ENCODE assay signal across 8 cellular contexts in genomic region chr4:153471071-153471690, GRCh38. TPM values are rescaled to one million over a fixed set of nuclear protein-coding genes. Genes with fewer than 3 reads are reported as not detected.
DNase-seq lines count a peak whose midpoint lies in the region; ATAC-seq and TF ChIP-seq lines count a peak whose summit lies in the region.
"Not testable (repeated sequence)": the region's sequence is repeated elsewhere in the genome, so short reads cannot be mapped to it uniquely, and the experiment has no call there.

No MANE protein-coding gene starts in this region.

- peaks cover 65% of the 10 kb centered on the region for H3K4me1 Mint-ChIP-seq in activated naive CD4-positive, alpha-beta T cell treated with anti-CD3 and anti-CD28 coated beads for 36 hours (ENCODE audit: low read depth)
- peaks cover 41 to 83% (median 71%) of the 10 kb centered on the region in 4 donors for H3K4me1 Mint-ChIP-seq in naive thymus-derived CD8-positive, alpha-beta T cell

- POLR2A ChIA-PET in naive thymus-derived CD8-positive, alpha-beta T cell (lab: Charles Lee), result interaction anchor here (2.8 to 6.9 kb wide), 5 partner anchors 11 to 61 kb away, joined by 6 to 93 read pairs (median 65); no protein-coding TSS in a partner anchor

- DNase-seq in GM12865 (ENCODE audit: low read depth), result peak; percentile 17
- not testable (repeated sequence) for DNase-seq in Peyer's patch; coronary artery (ENCODE audit: low spot score); naive thymus-derived CD8-positive, alpha-beta T cell
- peak; percentile 24 for DNase-seq in activated CD4-positive, alpha-beta T cell treated with anti-CD3 and anti-CD28 coated beads, Interleukin-2, amount 50 U/mL, for 1 hour
- DNase-seq in activated naive CD4-positive, alpha-beta T cell treated with anti-CD3 and anti-CD28 coated beads for 36 hours, result peak; percentile 62
- DNase-seq in stimulated activated naive CD4-positive, alpha-beta T cell treated with Interleukin-2 at 50 U/mL for 16 hours (lab: John Stamatoyannopoulos, UW), result peak; percentile 6

- not testable (repeated sequence) for TF ChIP-seq POLR2A in Peyer's patch (IDR thresholded peaks at IDR 0.05)

- H3K9me3 Mint-ChIP-seq in activated naive CD4-positive, alpha-beta T cell treated with anti-CD3 and anti-CD28 coated beads for 36 hours; naive thymus-derived CD8-positive, alpha-beta T cell: not testable (repeated sequence)

- H3K27me3 Mint-ChIP-seq in activated naive CD4-positive, alpha-beta T cell treated with anti-CD3 and anti-CD28 coated beads for 36 hours (ENCODE audit: low read depth); naive thymus-derived CD8-positive, alpha-beta T cell: not testable (repeated sequence)

- TF ChIP-seq CTCF in GM12865 (IDR thresholded peaks at IDR 0.05; ENCODE audit: insufficient read depth, low read depth, low read length, missing control alignments); Peyer's patch (IDR thresholded peaks at IDR 0.05); coronary artery (IDR thresholded peaks at IDR 0.05): not testable (repeated sequence)

- peaks cover 78% of the 10 kb centered on the region for H3K36me3 ChIP-seq in BLaER1
- H3K36me3 ChIP-seq in Peyer's patch, result not testable (repeated sequence)

- H3K36me3 Mint-ChIP-seq in activated naive CD4-positive, alpha-beta T cell treated with anti-CD3 and anti-CD28 coated beads for 36 hours (ENCODE audit: low read depth), result peaks cover 61% of the 10 kb centered on the region
- peaks cover 8 to 55% (median 15%) of the 10 kb centered on the region in 3 donors for H3K36me3 Mint-ChIP-seq in naive thymus-derived CD8-positive, alpha-beta T cell

- H3K4me3 ChIP-seq in BLaER1, result peak overlapping the region; percentile 99
- H3K4me3 ChIP-seq in GM12865 (ENCODE audit: low read depth, low read length), result peak overlapping the region; percentile 86
- peak overlapping the region in 2 of 4 donors; percentile 12 to 25 for H3K4me3 ChIP-seq in Peyer's patch
- not testable (repeated sequence) for H3K4me3 ChIP-seq in coronary artery

- H3K27ac ChIP-seq in BLaER1, result peak overlapping the region; percentile 98
- peak overlapping the region; percentile 18 to 98 (median 52) for H3K27ac ChIP-seq in Peyer's patch
- H3K27ac ChIP-seq in coronary artery, result peak overlapping the region; percentile 31 to 67

- peaks cover 97% of the 10 kb centered on the region for H4K20me1 ChIP-seq in BLaER1

- H3K27me3 ChIP-seq in BLaER1, Peyer's patch: not testable (repeated sequence)

- H3K4me1 ChIP-seq in BLaER1 (peaks cover 69% of the 10 kb centered on the region), Peyer's patch (peaks cover 0 to 18% (median 9%) of the 10 kb centered on the region in 4 donors)

- H3K4me2 ChIP-seq in BLaER1, result peak overlapping the region; percentile 92

- CTCF ChIA-PET in activated naive CD4-positive, alpha-beta T cell treated with anti-CD3 and anti-CD28 coated beads for 36 hours (lab: Charles Lee), result interaction anchor here (0.7 to 5.6 kb wide), 5 partner anchors 12 to 107 kb away, joined by 3 to 30 read pairs (median 3); no protein-coding TSS in a partner anchor

- not testable (repeated sequence) for H3K9me3 ChIP-seq in BLaER1, Peyer's patch

- peak overlapping the region; percentile 95 for H3K4me3 Mint-ChIP-seq in activated naive CD4-positive, alpha-beta T cell treated with anti-CD3 and anti-CD28 coated beads for 36 hours
- H3K4me3 Mint-ChIP-seq in naive thymus-derived CD8-positive, alpha-beta T cell, result peak overlapping the region; percentile 93 to 98 (median 97)

- intact Hi-C loops in activated naive CD4-positive, alpha-beta T cell treated with anti-CD3 and anti-CD28 coated beads for 36 hours (cut with micrococcal nuclease), result loop anchor here (1.0 to 2.0 kb wide), 4 partner anchors 17 to 356 kb away; no protein-coding TSS in a partner anchor

- peak overlapping the region; percentile 73 for H3K9ac ChIP-seq in BLaER1

- peak; percentile 3 to 4 for ATAC-seq in naive thymus-derived CD8-positive, alpha-beta T cell

- H3K27ac Mint-ChIP-seq in activated naive CD4-positive, alpha-beta T cell treated with anti-CD3 and anti-CD28 coated beads for 36 hours, result peak overlapping the region; percentile 96
- peak overlapping the region; percentile 92 to 99 (median 98) for H3K27ac Mint-ChIP-seq in naive thymus-derived CD8-positive, alpha-beta T cell

RNA-seq across cellular contexts. Expression of gene TMEM131L, which starts 5.0 kb away (rescaled TPM):
- total RNA-seq in Peyer's patch, result 10 to 100 TPM in 1 of 4 donors, 1 to 10 TPM in 3; 5.2 to 54.5 (median 7.0) TPM
- total RNA-seq in activated naive CD4-positive, alpha-beta T cell treated with anti-CD3 and anti-CD28 coated beads for 36 hours, result 10 to 100 TPM; 37.6 to 41.6 TPM
- 10 to 100 TPM; 72.2 to 72.6 TPM for total RNA-seq in naive thymus-derived CD8-positive, alpha-beta T cell
- 10 to 100 TPM; 13.8 to 32.9 (median 26.7) TPM for polyA plus RNA-seq in naive thymus-derived CD8-positive, alpha-beta T cell
